ENCODE assay signal across 25 cellular contexts in genomic region chr10:77208857-77209256, GRCh38.
"Had no signal": no experiment of that assay in that cellular context is flagged by ENCODE, and none has a peak within 500 bp of the region (broad histone marks: within the 10 kb centered on the region; RNA-seq: fewer than 3 reads in every experiment).

No MANE protein-coding gene starts in this region.

- H3K27me3 ChIP-seq: adrenal gland, body of pancreas, breast epithelium, MG63, SJCRH30 had no signal

- H3K4me3 Mint-ChIP-seq: activated CD4-positive, alpha-beta T cell treated with anti-CD3 and anti-CD28 coated beads, Interleukin-2, amount 10 ng/mL, durations not matched to agents 24 days and 14 days; activated CD8-positive, alpha-beta T cell treated with anti-CD3 and anti-CD28 coated beads for 36 hours; activated T-cell treated with anti-CD3 and anti-CD28 coated beads, Interleukin-2, amount 50 U/mL, for 24 hours had no signal

- H3K36me3 Mint-ChIP-seq: activated naive CD4-positive, alpha-beta T cell treated with anti-CD3 and anti-CD28 coated beads, Interleukin-2, amount 50 U/mL, for 72 hours had no signal

- H3K27ac ChIP-seq: adrenal gland, body of pancreas, breast epithelium, SJCRH30, SK-N-MC had no signal

- H3K36me3 ChIP-seq: adrenal gland, breast epithelium, MG63, SJCRH30 had no signal

- H3K9me3 ChIP-seq: adrenal gland, body of pancreas, breast epithelium, SJCRH30 had no signal

- H3K4me1 ChIP-seq: adrenal gland, body of pancreas, breast epithelium, SJCRH30 had no signal

- H3K4me3 ChIP-seq: adrenal gland, body of pancreas, breast epithelium, MG63, SJCRH30, SK-N-MC had no signal

- H3K27ac Mint-ChIP-seq: activated CD4-positive, alpha-beta T cell treated with anti-CD3 and anti-CD28 coated beads, Interleukin-2, amount 10 ng/mL, durations not matched to agents 24 days and 14 days; activated CD8-positive, alpha-beta T cell treated with anti-CD3 and anti-CD28 coated beads for 36 hours; activated naive CD4-positive, alpha-beta T cell treated with anti-CD3 and anti-CD28 coated beads, Interleukin-2, amount 50 U/mL, for 72 hours; activated T-cell treated with anti-CD3 and anti-CD28 coated beads, Interleukin-2, amount 50 U/mL, for 24 hours; activated T-helper 2 cell treated with anti-CD3 and anti-CD28 coated beads, Interferon-gamma antibody, Interleukin-2, Interleukin-4, amounts not matched to agents 10 μg/mL and 5 μg/mL and 100 μg/mL, durations not matched to agents 14 hours and 24 hours and 36 hours had no signal

- H3K4me1 Mint-ChIP-seq: activated CD4-positive, alpha-beta T cell treated with anti-CD3 and anti-CD28 coated beads, Interleukin-2, amount 10 ng/mL, durations not matched to agents 24 days and 14 days had no signal

- DNase-seq: activated CD4-positive, alpha-beta T cell treated with anti-CD3 and anti-CD28 coated beads, Interleukin-2, amount 10 ng/mL, durations not matched to agents 24 days and 14 days; activated CD4-positive, alpha-beta T cell treated with anti-CD3 and anti-CD28 coated beads, Interleukin-2, amount 50 U/mL, for 4 hours; activated CD8-positive, alpha-beta T cell treated with anti-CD3 and anti-CD28 coated beads for 36 hours; activated gamma-delta T cell; activated naive CD4-positive, alpha-beta T cell treated with Interleukin-2 at 50 U/mL for 16 hours; activated T-cell treated with anti-CD3 and anti-CD28 coated beads, Interleukin-2, amount 50 U/mL, for 24 hours; adrenal gland; body of pancreas; Kasumi-1; KG1; MG63; NCI-H1048; NCI-H1105 treated with DMSO at 0.1 percent for 48 hours; NCI-H1436; NCI-H1694; NCI-H1930; NCI-H2081 treated with DMSO at 0.1 percent for 48 hours; NCI-H524; SHP77; SJCRH30; T1000 had no signal

- H3K9me3 Mint-ChIP-seq: activated CD4-positive, alpha-beta T cell treated with anti-CD3 and anti-CD28 coated beads, Interleukin-2, amount 10 ng/mL, durations not matched to agents 24 days and 14 days; activated CD8-positive, alpha-beta T cell treated with anti-CD3 and anti-CD28 coated beads for 36 hours; activated naive CD4-positive, alpha-beta T cell treated with anti-CD3 and anti-CD28 coated beads, Interleukin-2, amount 50 U/mL, for 72 hours; activated T-helper 2 cell treated with anti-CD3 and anti-CD28 coated beads, Interferon-gamma antibody, Interleukin-2, Interleukin-4, amounts not matched to agents 10 μg/mL and 5 μg/mL and 100 μg/mL, durations not matched to agents 14 hours and 24 hours and 36 hours had no signal
